ENCODE assay signal across 11 cellular contexts in genomic region chr17:38452719-38453118, GRCh38. TPM values are rescaled to one million over a fixed set of nuclear protein-coding genes. Genes with fewer than 3 reads are reported as not detected.
DNase-seq lines count a peak whose midpoint lies in the region; ATAC-seq and TF ChIP-seq lines count a peak whose summit lies in the region.
"Had no signal": no experiment of that assay in that cellular context is flagged by ENCODE, and none has a peak within 500 bp of the region (broad histone marks: within the 10 kb centered on the region; RNA-seq: fewer than 3 reads in every experiment).

No MANE protein-coding gene starts in this region.

- DNase-seq in CD4-positive, alpha-beta memory T cell, result no peak
- DNase-seq in Peyer's patch (no peak), fibroblast of pulmonary artery (ENCODE audit: low read depth) (no peak), adrenal gland (no peak), NCI-H2081 (lab: John Stamatoyannopoulos, UW) (no peak)
- DNase-seq: activated CD4-positive, CD25-positive, alpha-beta regulatory T cell; KG1; NCI-H748 treated with DMSO at 0.1 percent for 48 hours had no signal

- peaks cover 7 to 19% (median 14%) of the 10 kb centered on the region in 4 donors for H3K4me1 Mint-ChIP-seq in CD4-positive, alpha-beta memory T cell

- no peak overlapping the region for H3K4me3 ChIP-seq in CD4-positive, alpha-beta memory T cell (ENCODE audit: low read length in 2 of 2)
- no peak overlapping the region for H3K4me3 ChIP-seq in Peyer's patch
- peak overlapping the region; percentile 74 for H3K4me3 ChIP-seq in fibroblast of pulmonary artery (replicated peaks; ENCODE audit: low read depth, low read length)
- H3K4me3 ChIP-seq in rectal smooth muscle tissue (ENCODE audit: low read length), result peak overlapping the region; percentile 29
- no peak overlapping the region for H3K4me3 ChIP-seq in adrenal gland

- H3K27me3 ChIP-seq in CD4-positive, alpha-beta memory T cell (ENCODE audit: insufficient read depth, low read length), result peaks cover 10% of the 10 kb centered on the region
- H3K27me3 ChIP-seq in Peyer's patch (no peaks in the 10 kb centered on the region), rectal smooth muscle tissue (ENCODE audit: control insufficient read depth, insufficient read depth, low read length) (peaks cover 3% of the 10 kb centered on the region), adrenal gland (no peaks in the 10 kb centered on the region)

- intact Hi-C loops in CD4-positive, alpha-beta memory T cell (cut with micrococcal nuclease), result no loop called here
- intact Hi-C loops in adrenal gland (cut with DNase I), result no loop called here

- no peak overlapping the region for H3K27ac ChIP-seq in CD4-positive, alpha-beta memory T cell (ENCODE audit: low read depth, low read length)
- H3K27ac ChIP-seq in Peyer's patch, result peak overlapping the region in 3 of 4 donors; percentile 17 to 63 (median 46)
- H3K27ac ChIP-seq in rectal smooth muscle tissue (ENCODE audit: low read depth, low read length), result peak overlapping the region; percentile 36
- H3K27ac ChIP-seq in adrenal gland, result peak overlapping the region in 1 of 5 donors; percentile 92

- H3K36me3 ChIP-seq in CD4-positive, alpha-beta memory T cell (ENCODE audit: insufficient read depth, low read length), result no peaks in the 10 kb centered on the region
- H3K36me3 ChIP-seq in Peyer's patch (no peaks in the 10 kb centered on the region), rectal smooth muscle tissue (ENCODE audit: control insufficient read depth, insufficient read depth, low read length) (no peaks in the 10 kb centered on the region), adrenal gland (replicated peaks in 1 of 2) (no peaks in the 10 kb centered on the region)

- WGBS in adrenal gland, 4 donors, result 87 to 100% (median 91%) methylated on average over 5 to 6 of the region's 6 CpGs

- ATAC-seq in HG02678 (IDR thresholded peaks at IDR 0.05; ENCODE audit: unreplicated experiment) (no peak), HG03108 (IDR thresholded peaks at IDR 0.05; ENCODE audit: unreplicated experiment) (no peak)

- peak overlapping the region in 5 of 8 donors; percentile 14 to 75 (median 47) for H3K4me3 Mint-ChIP-seq in CD4-positive, alpha-beta memory T cell

- no peak overlapping the region for H3K9ac ChIP-seq in rectal smooth muscle tissue (ENCODE audit: low read length)

- CTCF ChIA-PET in CD4-positive, alpha-beta memory T cell (lab: Charles Lee; ENCODE audit: partially characterized antibody), result no interaction called here

- no peaks in the 10 kb centered on the region for H3K36me3 Mint-ChIP-seq in CD4-positive, alpha-beta memory T cell

- TF ChIP-seq POLR2A in Peyer's patch (IDR thresholded peaks at IDR 0.05) (no peak), adrenal gland (IDR thresholded peaks at IDR 0.05) (no peak)

- POLR2A ChIA-PET in CD4-positive, alpha-beta memory T cell (lab: Charles Lee; ENCODE audit: partially characterized antibody), result no interaction called here

- H3K9me3 ChIP-seq in CD4-positive, alpha-beta memory T cell (ENCODE audit: control insufficient read depth in 1 of 2, low read length in 2 of 2), result no peaks in the 10 kb centered on the region
- H3K9me3 ChIP-seq in Peyer's patch (no peaks in the 10 kb centered on the region), adrenal gland (replicated peaks in 1 of 3) (no peaks in the 10 kb centered on the region)

- H3K27me3 Mint-ChIP-seq in CD4-positive, alpha-beta memory T cell, result peaks cover 42 to 46% of the 10 kb centered on the region in 2 donors

- no peaks in the 10 kb centered on the region for H3K9me3 Mint-ChIP-seq in CD4-positive, alpha-beta memory T cell

- H3K27ac Mint-ChIP-seq in CD4-positive, alpha-beta memory T cell, result no peak overlapping the region

- TF ChIP-seq CTCF in Peyer's patch (IDR thresholded peaks at IDR 0.05) (no peak), fibroblast of pulmonary artery (IDR thresholded peaks at IDR 0.05; ENCODE audit: low read length, missing control alignments) (no peak), adrenal gland (IDR thresholded peaks at IDR 0.05) (no peak)

- H3K4me1 ChIP-seq in CD4-positive, alpha-beta memory T cell (ENCODE audit: insufficient read depth, low read length), result no peaks in the 10 kb centered on the region
- H3K4me1 ChIP-seq in Peyer's patch, result peaks cover 0 to 26% (median 0%) of the 10 kb centered on the region in 4 donors
- peaks cover 36% of the 10 kb centered on the region for H3K4me1 ChIP-seq in rectal smooth muscle tissue (ENCODE audit: control insufficient read depth, insufficient read depth, low read length)
- peaks cover 21 to 46% of the 10 kb centered on the region in 2 donors for H3K4me1 ChIP-seq in adrenal gland (replicated peaks in 1 of 2)

RNA-seq across cellular contexts. Expression of gene ARHGAP23, which starts 24.5 kb away (rescaled TPM):
- not detected for total RNA-seq in CD4-positive, alpha-beta memory T cell
- under 1 TPM; 0.04 to 0.23 TPM for polyA plus RNA-seq in CD4-positive, alpha-beta memory T cell
- total RNA-seq in Peyer's patch (10 to 100 TPM in 2 of 4 donors, 1 to 10 TPM in 1, under 1 TPM in 1; 0.88 to 36.3 (median 8.9) TPM), adrenal gland (10 to 100 TPM; 16.4 to 71.9 (median 29.3) TPM)
- 10 to 100 TPM; 15.8 to 26.9 (median 17.8) TPM for polyA plus RNA-seq in adrenal gland

Comparison
In these comparisons a context has a peak if more than half of its experiments do, and no peak if none do; other contexts are left out.
1. H3K4me3 ChIP-seq: peak in fibroblast of pulmonary artery (single experiment) and rectal smooth muscle tissue (single experiment); none in CD4-positive, alpha-beta memory T cell (0 of 2), Peyer's patch (0 of 4) and adrenal gland (0 of 4).